In the genomic region with DNA sequence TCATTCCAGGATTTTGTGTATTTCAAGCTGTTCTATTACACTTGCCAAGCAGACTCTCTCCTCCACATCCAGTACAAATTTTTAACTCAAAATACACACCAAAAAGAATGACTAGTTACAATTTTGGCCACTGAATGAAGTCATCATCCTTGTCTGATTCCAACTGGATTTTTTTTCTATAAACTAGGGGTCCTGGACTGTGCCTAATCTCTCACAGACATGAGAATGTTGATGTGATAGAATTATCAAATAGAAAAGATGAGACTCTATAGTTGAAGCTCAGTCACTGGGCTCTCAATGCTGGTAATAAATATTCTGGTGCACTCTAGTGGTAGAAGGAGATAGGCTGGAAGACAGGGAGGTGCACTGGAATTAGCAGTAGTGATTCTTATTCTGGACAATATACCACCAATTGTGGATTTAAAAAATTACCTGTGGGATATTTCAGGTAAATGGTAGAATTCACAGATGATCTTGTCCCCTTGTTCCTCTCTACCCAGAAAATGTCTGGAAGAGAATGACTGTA, we compare ENCODE assay signal across 8 cellular contexts.
DNase-seq lines count a peak whose midpoint lies in the region; ATAC-seq and TF ChIP-seq lines count a peak whose summit lies in the region.

No MANE protein-coding gene starts in this region.

- H3K4me3 Mint-ChIP-seq in Caco-2 (ENCODE audit: unreplicated experiment): no peak overlapping the region
- no peak overlapping the region for H3K4me3 Mint-ChIP-seq in activated T-cell treated with anti-CD3 and anti-CD28 coated beads, Interleukin-2, amount 50 U/mL, for 72 hours

- CTCF ChIA-PET in Caco-2 (lab: Charles Lee): interaction anchor here (0.6 to 1.0 kb wide), 4 partner anchors 11 to 248 kb away, joined by 3 to 5 read pairs (median 3); no protein-coding TSS in a partner anchor

- TF ChIP-seq CTCF in Caco-2 (IDR thresholded peaks at IDR 0.05; ENCODE audit: insufficient read depth in 1 of 2, low read depth in 1 of 2, low read length in 1 of 2, severe bottlenecking in 1 of 2, unreplicated experiment in 1 of 2) (peak; percentile 39 to 56), GM20000 (IDR thresholded peaks at IDR 0.05; ENCODE audit: extremely low read depth, missing control alignments) (no peak), transverse colon (IDR thresholded peaks at IDR 0.05) (peak in 1 of 5 experiments; percentile 9)

- no peak overlapping the region for H3K27ac ChIP-seq in transverse colon

- H3K9me3 ChIP-seq in Caco-2: no peaks in the 10 kb centered on the region
- no peaks in the 10 kb centered on the region for H3K9me3 ChIP-seq in transverse colon

- no peak for TF ChIP-seq EP300 in transverse colon (IDR thresholded peaks at IDR 0.05; ENCODE audit: low read depth)

- H3K4me1 ChIP-seq in Caco-2 (no peaks in the 10 kb centered on the region), transverse colon (no peaks in the 10 kb centered on the region)

- H3K36me3 Mint-ChIP-seq in Caco-2 (ENCODE audit: insufficient read depth, unreplicated experiment): no peaks in the 10 kb centered on the region
- H3K36me3 Mint-ChIP-seq in activated T-cell treated with anti-CD3 and anti-CD28 coated beads, Interleukin-2, amount 50 U/mL, for 72 hours (ENCODE audit: insufficient read depth in 2 of 2): no peaks in the 10 kb centered on the region

- no TSS peak for BruUV-seq in Caco-2 (replicated peaks; lab: Mats Ljungman, UMichigan)

- intact Hi-C loops in Caco-2 (cut with micrococcal nuclease; ENCODE audit: unreplicated experiment) (loop anchor here (1.0 to 5.0 kb wide), 3 partner anchors 113 to 247 kb away; no protein-coding TSS in a partner anchor), transverse colon (cut with DNase I; ENCODE audit: low total_unique reads) (loop anchor here (10.0 kb wide), 1 partner anchor 195 kb away; no protein-coding TSS in a partner anchor)

- H3K4me3 ChIP-seq in Caco-2 (ENCODE audit: low read depth, low read length): no peak overlapping the region
- no peak overlapping the region for H3K4me3 ChIP-seq in transverse colon

- ATAC-seq in left lobe of liver: peak; percentile 75
- ATAC-seq in activated T-cell treated with anti-CD3 and anti-CD28 coated beads, Interleukin-2, amount 50 U/mL, for 72 hours (replicated peaks in 1 of 2): no peak
- ATAC-seq in HG02588 (IDR thresholded peaks at IDR 0.05; ENCODE audit: unreplicated experiment): no peak

- in situ Hi-C loops in transverse colon (cut with MboI; ENCODE audit: low pct_ligation_motif_present in 1 of 4, low pct_unique_long_range_greater_than_20kb in 1 of 4, low sequenced_read_pairs in 3 of 4): no loop called here

- H3K4me1 Mint-ChIP-seq in Caco-2 (ENCODE audit: low read depth, unreplicated experiment): no peaks in the 10 kb centered on the region
- no peaks in the 10 kb centered on the region for H3K4me1 Mint-ChIP-seq in activated T-cell treated with anti-CD3 and anti-CD28 coated beads, Interleukin-2, amount 50 U/mL, for 72 hours (ENCODE audit: low read depth)

- peaks cover 8% of the 10 kb centered on the region for H3K27me3 Mint-ChIP-seq in Caco-2 (ENCODE audit: insufficient read depth, unreplicated experiment)
- peaks cover 40% of the 10 kb centered on the region for H3K27me3 Mint-ChIP-seq in activated T-cell treated with anti-CD3 and anti-CD28 coated beads, Interleukin-2, amount 50 U/mL, for 72 hours (ENCODE audit: low read depth)

- H3K27ac Mint-ChIP-seq in Caco-2 (ENCODE audit: unreplicated experiment): no peak overlapping the region
- no peak overlapping the region for H3K27ac Mint-ChIP-seq in activated T-cell treated with anti-CD3 and anti-CD28 coated beads, Interleukin-2, amount 50 U/mL, for 72 hours

- H3K27me3 ChIP-seq in Caco-2 (replicated peaks; ENCODE audit: control insufficient read depth, insufficient read depth, low read length): no peaks in the 10 kb centered on the region
- H3K27me3 ChIP-seq in transverse colon: no peaks in the 10 kb centered on the region

- POLR2A ChIA-PET in Caco-2 (lab: Charles Lee): interaction anchor here (0.5 kb wide), 1 partner anchor 290 kb away, joined by 4 read pairs; no protein-coding TSS in a partner anchor

- H3K36me3 ChIP-seq in Caco-2 (ENCODE audit: control insufficient read depth, insufficient read depth, low read length): no peaks in the 10 kb centered on the region
- H3K36me3 ChIP-seq in transverse colon: no peaks in the 10 kb centered on the region

- no peaks in the 10 kb centered on the region for H3K9me3 Mint-ChIP-seq in Caco-2 (ENCODE audit: unreplicated experiment)
- no peaks in the 10 kb centered on the region for H3K9me3 Mint-ChIP-seq in activated T-cell treated with anti-CD3 and anti-CD28 coated beads, Interleukin-2, amount 50 U/mL, for 72 hours

- DNase-seq in Caco-2: peak in 1 of 2 experiments; percentile 31
- peak; percentile 26 for DNase-seq in HPDE6-E6E7 (ENCODE audit: extremely low spot score)
- peak; percentile 56 for DNase-seq in SW480 (ENCODE audit: low spot score)
- DNase-seq in left lobe of liver (ENCODE audit: low spot score): no peak
- DNase-seq in activated T-cell treated with anti-CD3 and anti-CD28 coated beads, Interleukin-2, amount 50 U/mL, for 72 hours: no peak
- DNase-seq in GM20000 (ENCODE audit: low spot score): no peak
- no peak for DNase-seq in transverse colon

- TF ChIP-seq POLR2A in transverse colon (IDR thresholded peaks at IDR 0.05): no peak

Comparison
In these comparisons a context has a peak if more than half of its experiments do, and no peak if none do; other contexts are left out.
1. DNase-seq: peak in HPDE6-E6E7 (single experiment) and SW480 (single experiment); none in left lobe of liver (single experiment), activated T-cell treated with anti-CD3 and anti-CD28 coated beads, Interleukin-2, amount 50 U/mL, for 72 hours (0 of 2), GM20000 (single experiment) and transverse colon (single experiment).